2 cellular contexts compared by ENCODE assay signal in genomic region chr12:120116792-120117651, GRCh38.
A peak's percentile ranks its signal among the peaks of the same experiment; 100 is the strongest.
TF ChIP-seq lines count a peak whose summit lies in the region.

No MANE protein-coding gene starts in this region.

TF ChIP-seq in IMR-90, 13 proteins besides CTCF, POLR2A, EP300 and RAD21:
- TF ChIP-seq CEBPB (IDR thresholded peaks at IDR 0.05; ENCODE audit: low read depth, low read length), result no peak
- TF ChIP-seq MXI1 (IDR thresholded peaks at IDR 0.05; ENCODE audit: borderline replicate concordance, low read depth, low read length), result peak; percentile 90
- TF ChIP-seq MAZ (IDR thresholded peaks at IDR 0.05; ENCODE audit: borderline replicate concordance, low read depth, low read length), result peak; percentile 76

TF ChIP-seq in endothelial cell of umbilical vein, 7 proteins besides CTCF, POLR2A, EP300 and RAD21:
- TF ChIP-seq EZH2 (IDR thresholded peaks at IDR 0.05; ENCODE audit: borderline replicate concordance, low read depth, low read length, severe bottlenecking) (no peak), GATA2 (IDR thresholded peaks at IDR 0.05; ENCODE audit: insufficient read depth, insufficient read length, low read depth, low read length) (no peak), JUN (IDR thresholded peaks at IDR 0.05; ENCODE audit: borderline replicate concordance, insufficient read depth, insufficient read length, low read depth) (no peak), POLR2AphosphoS5 (IDR thresholded peaks at IDR 0.05; ENCODE audit: insufficient read depth, low read depth, low read length) (peak; percentile 93), MYC (IDR thresholded peaks at IDR 0.05; ENCODE audit: low read depth, low read length) (no peak)
